Comparison of ENCODE assay signal across 13 cellular contexts in genomic region chr11:72436667-72437066, GRCh38.
"Had no signal": no experiment of that assay in that cellular context is flagged by ENCODE, and none has a peak within 500 bp of the region (broad histone marks: within the 10 kb centered on the region; RNA-seq: fewer than 3 reads in every experiment).

No MANE protein-coding gene starts in this region.

- H3K36me3 ChIP-seq: cardiac muscle cell, left ventricle myocardium inferior, ovary had no signal

- H3K27ac ChIP-seq: cardiac muscle cell, left ventricle myocardium inferior, ovary had no signal

- ATAC-seq: activated T-helper 17 cell treated with anti-CD3 and anti-CD28 coated beads, Interleukin-2, amount 50 U/mL, for 72 hours had no signal

- H3K27me3 ChIP-seq: cardiac muscle cell, ovary had no signal

- H3K4me3 ChIP-seq: cardiac muscle cell, left ventricle myocardium inferior, ovary had no signal

- DNase-seq: activated CD4-positive, alpha-beta T cell treated with anti-CD3 and anti-CD28 coated beads, Interleukin-2, amount 10 ng/mL, durations not matched to agents 7 days and 5 days; activated CD4-positive, CD25-positive, alpha-beta regulatory T cell; activated CD8-positive, alpha-beta memory T cell treated with anti-CD3 and anti-CD28 coated beads for 24 hours; activated naive CD4-positive, alpha-beta T cell treated with anti-CD3 and anti-CD28 coated beads for 36 hours; activated T-cell treated with anti-CD3 and anti-CD28 coated beads for 4 hours; effector CD4-positive, alpha-beta T cell; left ventricle myocardium inferior; mesenchymal stem cell; ovary; stimulated activated CD4-positive, alpha-beta T cell treated with anti-CD3 and anti-CD28 coated beads, Interleukin-2, amount 100 ng/mL, for 48 hours; stimulated activated naive CD4-positive, alpha-beta T cell treated with Interleukin-2 at 50 U/mL for 16 hours had no signal

- H3K9me3 ChIP-seq: left ventricle myocardium inferior, ovary had no signal
